ENCODE assay signal across 7 cellular contexts in genomic region chr10:85379338-85379737, GRCh38.
"Had no signal": no experiment of that assay in that cellular context is flagged by ENCODE, and none has a peak within 500 bp of the region (broad histone marks: within the 10 kb centered on the region; RNA-seq: fewer than 3 reads in every experiment).

No MANE protein-coding gene starts in this region.

- DNase-seq: H9, HCEC 1CT, KBM-7 had no signal

- ATAC-seq: GM23338 had no signal

- H3K4me2 ChIP-seq: GM23338 had no signal

- H3K4me3 ChIP-seq: GM23338 had no signal

- H2AFZ ChIP-seq: GM23338 had no signal

- FAIRE-seq: H1, H54, HTR-8/SVneo had no signal
